ENCODE assay signal across 8 cellular contexts in the genomic region with DNA sequence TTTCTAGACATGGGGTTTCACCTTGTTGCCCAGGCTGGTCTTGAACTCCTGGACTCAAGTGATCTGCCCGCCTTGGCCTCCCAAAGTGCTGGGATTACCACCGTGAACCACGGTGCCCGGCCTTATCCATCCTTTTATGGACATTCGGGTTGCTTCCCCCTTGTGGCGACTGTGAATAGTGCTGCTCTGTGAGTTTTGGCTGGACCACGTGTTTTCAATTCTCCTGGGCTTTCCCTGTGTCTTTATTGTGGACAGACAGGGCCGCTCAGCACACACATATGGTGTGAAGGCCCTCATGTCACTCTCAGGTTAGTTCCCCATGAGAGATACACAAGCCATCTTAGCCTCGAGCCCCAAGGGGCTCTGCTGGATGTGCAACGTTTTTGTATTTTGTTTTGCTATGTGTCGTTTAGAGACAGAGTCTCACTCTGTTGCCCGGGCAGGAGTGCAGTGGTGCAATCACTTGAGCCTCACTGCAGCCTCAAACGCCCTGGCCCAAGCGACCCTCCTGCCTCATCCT. TPM values are rescaled to one million over a fixed set of nuclear protein-coding genes. Genes with fewer than 3 reads are reported as not detected.
A peak's percentile ranks its signal among the peaks of the same experiment; 100 is the strongest.
DNase-seq lines count a peak whose midpoint lies in the region; ATAC-seq, FAIRE-seq and TF ChIP-seq lines count a peak whose summit lies in the region.

No MANE protein-coding gene starts in this region.

- no peak overlapping the region for H3K4me3 ChIP-seq in HepG2 (replicated peaks in 1 of 3; ENCODE audit: insufficient read depth in 1 of 3, low read depth in 2 of 3, low read length in 3 of 3)

- H3K36me3 Mint-ChIP-seq in activated CD4-positive, alpha-beta T cell treated with anti-CD3 and anti-CD28 coated beads for 36 hours (ENCODE audit: low read depth): peaks cover 6% of the 10 kb centered on the region
- peaks cover 4% of the 10 kb centered on the region for H3K36me3 Mint-ChIP-seq in chondrocyte (ENCODE audit: low read depth)

- H3K4me3 Mint-ChIP-seq in activated CD4-positive, alpha-beta T cell treated with anti-CD3 and anti-CD28 coated beads for 36 hours: no peak overlapping the region
- no peak overlapping the region for H3K4me3 Mint-ChIP-seq in chondrocyte (ENCODE audit: unreplicated experiment)

- H3K4me2 ChIP-seq in HepG2 (ENCODE audit: low read depth, low read length): peak overlapping the region; percentile 71

- H3K36me3 ChIP-seq in HepG2 (replicated peaks in 1 of 2; ENCODE audit: control insufficient read depth in 1 of 2, insufficient read depth in 2 of 2, low read length in 2 of 2): peaks cover 1 to 3% of the 10 kb centered on the region in 2 experiments; a peak in 2 of 5 replicates

- H3K27ac Mint-ChIP-seq in activated CD4-positive, alpha-beta T cell treated with anti-CD3 and anti-CD28 coated beads for 36 hours: peak overlapping the region; percentile 31
- H3K27ac Mint-ChIP-seq in chondrocyte (ENCODE audit: unreplicated experiment): peak overlapping the region; percentile 8

- H3K9ac ChIP-seq in HepG2 (ENCODE audit: insufficient read depth, low read depth, low read length): no peak overlapping the region; the same call in 1 of the 2 replicates

- no peaks in the 10 kb centered on the region for H4K20me1 ChIP-seq in HepG2 (ENCODE audit: insufficient read depth, low read length)

- no peaks in the 10 kb centered on the region for H3K27me3 ChIP-seq in HepG2 (ENCODE audit: control insufficient read depth in 1 of 2, insufficient read depth in 2 of 2, low read length in 2 of 2)

- CTCF ChIA-PET in activated CD4-positive, alpha-beta T cell treated with anti-CD3 and anti-CD28 coated beads for 36 hours (lab: Charles Lee): interaction anchor here (0.7 to 7.1 kb wide), 3 partner anchors 12 to 129 kb away, joined by 3 to 123 read pairs (median 3); no protein-coding TSS in a partner anchor
- CTCF ChIA-PET in HepG2 (lab: Yijun Ruan, JAX; ENCODE audit: low intra/inter-chr PET ratio, low total read pairs): interaction anchor here (1.1 to 1.4 kb wide), 2 partner anchors 129 to 215 kb away, joined by 4 to 8 read pairs; no protein-coding TSS in a partner anchor

- in situ Hi-C loops in HepG2 (cut with HindIII; ENCODE audit: extremely low pct_ligation_motif_present, low pct_unique_long_range_greater_than_20kb): no loop called here

- no peaks in the 10 kb centered on the region for H3K9me3 ChIP-seq in HepG2 (ENCODE audit: low read length)

- intact Hi-C loops in activated CD4-positive, alpha-beta T cell treated with anti-CD3 and anti-CD28 coated beads for 36 hours (cut with DNase I, micrococcal nuclease): loop anchor here in 1 of 2 experiments (1.0 to 5.0 kb wide), 3 partner anchors 129 to 215 kb away; partner anchors contain the start of genes BORCS8 and RFXANK
- intact Hi-C loops in HepG2 (cut with micrococcal nuclease; ENCODE audit: unreplicated experiment): no loop called here

- H3K4me1 Mint-ChIP-seq in activated CD4-positive, alpha-beta T cell treated with anti-CD3 and anti-CD28 coated beads for 36 hours: peaks cover 31% of the 10 kb centered on the region
- H3K4me1 Mint-ChIP-seq in chondrocyte (ENCODE audit: low read depth): peaks cover 10% of the 10 kb centered on the region

- peak; percentile 39; the same call in 1 of the 2 replicates for TF ChIP-seq RAD21 in HepG2 (CRISPR knock-in tag; IDR thresholded peaks at IDR 0.05)

- DNase-seq in GM12891 (ENCODE audit: insufficient read length, low spot score) (peak; percentile 51), NCI-H510A (lab: John Stamatoyannopoulos, UW) (peak; percentile 25), chondrocyte (ENCODE audit: low spot score) (no peak), HepG2 (ENCODE audit: low spot score) (peak; percentile 83)
- peak; percentile 88 for DNase-seq in activated CD4-positive, alpha-beta T cell treated with anti-CD3 and anti-CD28 coated beads for 36 hours
- DNase-seq in stimulated activated CD4-positive, alpha-beta T cell treated with anti-CD3 and anti-CD28 coated beads, Interleukin-4, amount 100 ng/mL, for 48 hours (ENCODE audit: low read depth in 2 of 2): peak; percentile 67 to 68

- peak overlapping the region; percentile 77 for H2AFZ ChIP-seq in HepG2 (ENCODE audit: low read length)

- H3K27me3 Mint-ChIP-seq in activated CD4-positive, alpha-beta T cell treated with anti-CD3 and anti-CD28 coated beads for 36 hours: no peaks in the 10 kb centered on the region
- H3K27me3 Mint-ChIP-seq in chondrocyte (ENCODE audit: low read depth): no peaks in the 10 kb centered on the region

- TF ChIP-seq POLR2A in GM12891 (IDR thresholded peaks at IDR 0.05; ENCODE audit: low read depth, low read length): no peak
- TF ChIP-seq POLR2A in HepG2 (IDR thresholded peaks at IDR 0.05; ENCODE audit: insufficient read depth in 1 of 2, low read depth in 2 of 2, low read length in 2 of 2): no peak

- H3K27ac ChIP-seq in HepG2 (ENCODE audit: extremely low read length, insufficient read depth, low read length): peak overlapping the region; percentile 21

- no peaks in the 10 kb centered on the region for H3K79me2 ChIP-seq in HepG2 (ENCODE audit: insufficient read depth, low read length)

- peak; percentile 60 for ATAC-seq in HG03280 (IDR thresholded peaks at IDR 0.05; ENCODE audit: unreplicated experiment)
- ATAC-seq in activated CD4-positive, alpha-beta T cell treated with anti-CD3 and anti-CD28 coated beads for 36 hours: peak; percentile 76
- peak; percentile 85 for ATAC-seq in HepG2
- no peak for ATAC-seq in GM19397 (IDR thresholded peaks at IDR 0.05; ENCODE audit: unreplicated experiment)

- no peaks in the 10 kb centered on the region for H3K9me3 Mint-ChIP-seq in activated CD4-positive, alpha-beta T cell treated with anti-CD3 and anti-CD28 coated beads for 36 hours (ENCODE audit: low read depth)
- H3K9me3 Mint-ChIP-seq in chondrocyte (ENCODE audit: low read depth): no peaks in the 10 kb centered on the region

- TF ChIP-seq CTCF in chondrocyte (IDR thresholded peaks at IDR 0.05): peak; percentile 87
- TF ChIP-seq CTCF in HepG2 (CRISPR knock-in tag; IDR thresholded peaks at IDR 0.05): peak; percentile 86

- POLR2A ChIA-PET in activated CD4-positive, alpha-beta T cell treated with anti-CD3 and anti-CD28 coated beads for 36 hours (lab: Charles Lee): no interaction called here
- POLR2A ChIA-PET in HepG2 (lab: Yijun Ruan, JAX): interaction anchor here (0.9 to 1.3 kb wide), 2 partner anchors 24 to 45 kb away, joined by 3 read pairs; partner anchors contain the start of gene GATAD2A

- 2% methylated on average over 14 of the region's 14 CpGs for WGBS in HepG2 (ENCODE audit: low lambda C conversion rate)

- FAIRE-seq in GM12891 (lab: Jason Lieb, UNC) (peak; percentile 84), HepG2 (lab: Jason Lieb, UNC) (peak; percentile 91)

- BruUV-seq in HepG2 (replicated peaks; lab: Mats Ljungman, UMichigan): no TSS peak

- TF ChIP-seq EP300 in HepG2 (IDR thresholded peaks at IDR 0.05; ENCODE audit: low read depth in 2 of 2, low read length in 2 of 2): no peak
- TF ChIP-seq EP300 in HepG2 (CRISPR knock-in tag; IDR thresholded peaks at IDR 0.05; ENCODE audit: borderline replicate concordance): no peak

- H3K4me1 ChIP-seq in HepG2 (ENCODE audit: insufficient read depth, low read length): peaks cover 29% of the 10 kb centered on the region

RNA-seq across cellular contexts. Expression of gene MAU2, which starts 40.5 kb away (rescaled TPM):
- 17.0 TPM for polyA plus RNA-seq in GM12891 (2012; ENCODE audit: low read depth, missing spikeins)
- 10 to 100 TPM; 33.3 to 45.7 TPM for total RNA-seq in activated CD4-positive, alpha-beta T cell treated with anti-CD3 and anti-CD28 coated beads for 36 hours
- total RNA-seq in chondrocyte: 41.7 to 54.0 TPM (median 45.4 TPM) in 3 replicates
- total RNA-seq in HepG2 (2016; rRNA removed; fragmentation: Illumina TruSeq; extraction: Trizol): 11.2 and 16.8 TPM in 2 replicates
- 9.4 and 9.6 TPM in 2 replicates for total RNA-seq in HepG2 (2016; cell fraction: cytosol; rRNA removed; fragmentation: Illumina TruSeq; extraction: Trizol; ENCODE audit: low read depth)
- 8.7 and 17.7 TPM in 2 replicates for total RNA-seq in HepG2 (2016; cell fraction: insoluble cytoplasmic fraction; rRNA removed; fragmentation: Illumina TruSeq; extraction: Trizol)
- 8.8 and 10.6 TPM in 2 replicates for total RNA-seq in HepG2 (2016; cell fraction: membrane; rRNA removed; fragmentation: Illumina TruSeq; extraction: Trizol)
- 22.6 and 31.6 TPM in 2 replicates for total RNA-seq in HepG2 (2016; cell fraction: nucleus; rRNA removed; fragmentation: Illumina TruSeq; extraction: Trizol)
- 33.8 and 42.5 TPM in 2 replicates for polyA plus RNA-seq in HepG2 (2011; rRNA removed)
- polyA plus RNA-seq in HepG2 (2011; cell fraction: cytosol; rRNA removed): 14.5 and 20.0 TPM in 2 replicates
- 141 and 157 TPM in 2 replicates for polyA plus RNA-seq in HepG2 (2011; cell fraction: nucleus; rRNA removed)
- 24.5 and 28.7 TPM in 2 replicates for polyA plus RNA-seq in HepG2 (2012)
- 1.4 and 2.2 TPM in 2 replicates for polyA plus RNA-seq in HepG2 (2016; cell fraction: cytosol; fragmentation: Illumina TruSeq; extraction: Trizol; ENCODE audit: low read depth)
- 8.0 and 11.9 TPM in 2 replicates for polyA plus RNA-seq in HepG2 (2016; cell fraction: insoluble cytoplasmic fraction; fragmentation: Illumina TruSeq; extraction: Trizol; ENCODE audit: low read depth)
- polyA plus RNA-seq in HepG2 (2016; cell fraction: membrane; fragmentation: Illumina TruSeq; extraction: Trizol; ENCODE audit: low read depth): 3.5 and 4.4 TPM in 2 replicates
- polyA plus RNA-seq in HepG2 (2016; cell fraction: nucleus; fragmentation: Illumina TruSeq; extraction: Trizol; ENCODE audit: insufficient read depth, low read depth): 63.3 and 65.0 TPM in 2 replicates
- polyA minus RNA-seq in HepG2 (2011; rRNA and poly(A)+ RNA removed; ENCODE audit: low replicate concordance): 93.0 and 117 TPM in 2 replicates
- polyA minus RNA-seq in HepG2 (2011; cell fraction: cytosol; rRNA and poly(A)+ RNA removed): 26.3 and 30.4 TPM in 2 replicates
- polyA minus RNA-seq in HepG2 (2011; cell fraction: nucleus; rRNA and poly(A)+ RNA removed): 66.6 and 70.0 TPM in 2 replicates

RNA-seq across cellular contexts. Expression of gene SUGP1, which starts 40.8 kb away (rescaled TPM):
- 36.4 TPM for polyA plus RNA-seq in GM12891 (2012; ENCODE audit: low read depth, missing spikeins)
- total RNA-seq in activated CD4-positive, alpha-beta T cell treated with anti-CD3 and anti-CD28 coated beads for 36 hours: 10 to 100 TPM; 49.4 to 62.0 TPM
- 40.7 to 50.1 TPM (median 45.0 TPM) in 3 replicates for total RNA-seq in chondrocyte
- total RNA-seq in HepG2 (2016; rRNA removed; fragmentation: Illumina TruSeq; extraction: Trizol): 17.7 and 25.9 TPM in 2 replicates
- total RNA-seq in HepG2 (2016; cell fraction: cytosol; rRNA removed; fragmentation: Illumina TruSeq; extraction: Trizol; ENCODE audit: low read depth): 8.7 and 9.2 TPM in 2 replicates
- total RNA-seq in HepG2 (2016; cell fraction: insoluble cytoplasmic fraction; rRNA removed; fragmentation: Illumina TruSeq; extraction: Trizol): 16.1 and 27.0 TPM in 2 replicates
- 10.9 and 12.1 TPM in 2 replicates for total RNA-seq in HepG2 (2016; cell fraction: membrane; rRNA removed; fragmentation: Illumina TruSeq; extraction: Trizol)
- 21.4 and 23.7 TPM in 2 replicates for total RNA-seq in HepG2 (2016; cell fraction: nucleus; rRNA removed; fragmentation: Illumina TruSeq; extraction: Trizol)
- 21.6 and 29.1 TPM in 2 replicates for polyA plus RNA-seq in HepG2 (2011; rRNA removed)
- 15.9 and 20.9 TPM in 2 replicates for polyA plus RNA-seq in HepG2 (2011; cell fraction: cytosol; rRNA removed)
- polyA plus RNA-seq in HepG2 (2011; cell fraction: nucleus; rRNA removed): 103 and 104 TPM in 2 replicates
- 20.3 and 27.6 TPM in 2 replicates for polyA plus RNA-seq in HepG2 (2012)
- 6.2 and 7.6 TPM in 2 replicates for polyA plus RNA-seq in HepG2 (2016; cell fraction: cytosol; fragmentation: Illumina TruSeq; extraction: Trizol; ENCODE audit: low read depth)
- 14.4 and 18.3 TPM in 2 replicates for polyA plus RNA-seq in HepG2 (2016; cell fraction: insoluble cytoplasmic fraction; fragmentation: Illumina TruSeq; extraction: Trizol; ENCODE audit: low read depth)
- 6.6 and 9.3 TPM in 2 replicates for polyA plus RNA-seq in HepG2 (2016; cell fraction: membrane; fragmentation: Illumina TruSeq; extraction: Trizol; ENCODE audit: low read depth)
- 46.6 and 50.2 TPM in 2 replicates for polyA plus RNA-seq in HepG2 (2016; cell fraction: nucleus; fragmentation: Illumina TruSeq; extraction: Trizol; ENCODE audit: insufficient read depth, low read depth)
- 22.4 and 37.1 TPM in 2 replicates for polyA minus RNA-seq in HepG2 (2011; rRNA and poly(A)+ RNA removed; ENCODE audit: low replicate concordance)
- 9.5 and 13.6 TPM in 2 replicates for polyA minus RNA-seq in HepG2 (2011; cell fraction: cytosol; rRNA and poly(A)+ RNA removed)
- 35.1 and 46.9 TPM in 2 replicates for polyA minus RNA-seq in HepG2 (2011; cell fraction: nucleus; rRNA and poly(A)+ RNA removed)

RNA-seq across cellular contexts. Expression of gene GATAD2A, which starts 44.3 kb away (rescaled TPM):
- polyA plus RNA-seq in GM12891 (2012; ENCODE audit: low read depth, missing spikeins): 24.8 TPM
- 100 to 1,000 TPM; 123 to 139 TPM for total RNA-seq in activated CD4-positive, alpha-beta T cell treated with anti-CD3 and anti-CD28 coated beads for 36 hours
- 68.9 to 83.7 TPM (median 82.6 TPM) in 3 replicates for total RNA-seq in chondrocyte
- 25.1 and 28.6 TPM in 2 replicates for total RNA-seq in HepG2 (2016; rRNA removed; fragmentation: Illumina TruSeq; extraction: Trizol)
- 10.8 and 13.3 TPM in 2 replicates for total RNA-seq in HepG2 (2016; cell fraction: cytosol; rRNA removed; fragmentation: Illumina TruSeq; extraction: Trizol; ENCODE audit: low read depth)
- 24.5 and 30.0 TPM in 2 replicates for total RNA-seq in HepG2 (2016; cell fraction: insoluble cytoplasmic fraction; rRNA removed; fragmentation: Illumina TruSeq; extraction: Trizol)
- total RNA-seq in HepG2 (2016; cell fraction: membrane; rRNA removed; fragmentation: Illumina TruSeq; extraction: Trizol): 43.4 and 51.5 TPM in 2 replicates
- total RNA-seq in HepG2 (2016; cell fraction: nucleus; rRNA removed; fragmentation: Illumina TruSeq; extraction: Trizol): 19.5 and 24.3 TPM in 2 replicates
- polyA plus RNA-seq in HepG2 (2011; rRNA removed): 15.1 and 16.8 TPM in 2 replicates
- 10.5 and 13.4 TPM in 2 replicates for polyA plus RNA-seq in HepG2 (2011; cell fraction: cytosol; rRNA removed)
- 17.3 and 19.1 TPM in 2 replicates for polyA plus RNA-seq in HepG2 (2011; cell fraction: nucleus; rRNA removed)
- polyA plus RNA-seq in HepG2 (2012): 19.3 and 26.1 TPM in 2 replicates
- polyA plus RNA-seq in HepG2 (2016; cell fraction: cytosol; fragmentation: Illumina TruSeq; extraction: Trizol; ENCODE audit: low read depth): 13.2 and 13.4 TPM in 2 replicates
- polyA plus RNA-seq in HepG2 (2016; cell fraction: insoluble cytoplasmic fraction; fragmentation: Illumina TruSeq; extraction: Trizol; ENCODE audit: low read depth): 38.8 and 59.1 TPM in 2 replicates
- 38.7 and 46.4 TPM in 2 replicates for polyA plus RNA-seq in HepG2 (2016; cell fraction: membrane; fragmentation: Illumina TruSeq; extraction: Trizol; ENCODE audit: low read depth)
- polyA plus RNA-seq in HepG2 (2016; cell fraction: nucleus; fragmentation: Illumina TruSeq; extraction: Trizol; ENCODE audit: insufficient read depth, low read depth): 43.6 and 47.2 TPM in 2 replicates
- 16.0 and 18.2 TPM in 2 replicates for polyA minus RNA-seq in HepG2 (2011; rRNA and poly(A)+ RNA removed; ENCODE audit: low replicate concordance)
- polyA minus RNA-seq in HepG2 (2011; cell fraction: cytosol; rRNA and poly(A)+ RNA removed): 24.2 and 24.4 TPM in 2 replicates
- polyA minus RNA-seq in HepG2 (2011; cell fraction: nucleus; rRNA and poly(A)+ RNA removed): 11.5 and 14.5 TPM in 2 replicates
